Comparison of ENCODE assay signal across 2 cellular contexts in the genomic region with DNA sequence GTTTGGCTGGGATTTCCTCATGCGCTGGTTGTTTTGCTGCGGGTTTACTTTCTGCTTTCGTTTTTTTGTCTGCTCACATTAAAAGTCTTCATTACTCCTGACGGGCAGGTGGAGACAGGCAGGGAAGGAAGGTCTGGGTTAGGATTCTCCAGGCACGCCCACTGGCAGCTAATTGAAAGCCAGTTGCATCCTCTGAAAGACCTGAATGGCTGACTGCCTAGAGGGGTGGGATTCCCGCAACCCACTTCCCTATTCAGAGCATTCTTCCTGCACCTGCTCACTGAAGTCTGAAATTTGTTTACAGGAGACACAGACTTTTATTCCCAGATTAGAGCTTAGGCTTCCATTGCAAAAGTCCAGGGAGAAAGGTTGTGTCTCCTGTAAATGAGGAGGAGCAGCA.
TF ChIP-seq lines count a peak whose summit lies in the region.

No MANE protein-coding gene starts in this region.

TF ChIP-seq in GM23338, 12 proteins besides CTCF, POLR2A, EP300 and RAD21:
- TF ChIP-seq POLR2AphosphoS5 (IDR thresholded peaks at IDR 0.05; ENCODE audit: low read depth) (no peak), ZNF114 (CRISPR knock-in tag; IDR thresholded peaks at IDR 0.05) (no peak), JUNB (IDR thresholded peaks at IDR 0.05; ENCODE audit: unreplicated experiment) (no peak), EZH2 (IDR thresholded peaks at IDR 0.05; ENCODE audit: low read depth, unreplicated experiment) (no peak), CREB1 (CRISPR knock-in tag; IDR thresholded peaks at IDR 0.05; ENCODE audit: low read depth) (no peak), ZNF331 (CRISPR knock-in tag; IDR thresholded peaks at IDR 0.05; ENCODE audit: low read depth) (no peak)
- TF ChIP-seq, protein P1, sequence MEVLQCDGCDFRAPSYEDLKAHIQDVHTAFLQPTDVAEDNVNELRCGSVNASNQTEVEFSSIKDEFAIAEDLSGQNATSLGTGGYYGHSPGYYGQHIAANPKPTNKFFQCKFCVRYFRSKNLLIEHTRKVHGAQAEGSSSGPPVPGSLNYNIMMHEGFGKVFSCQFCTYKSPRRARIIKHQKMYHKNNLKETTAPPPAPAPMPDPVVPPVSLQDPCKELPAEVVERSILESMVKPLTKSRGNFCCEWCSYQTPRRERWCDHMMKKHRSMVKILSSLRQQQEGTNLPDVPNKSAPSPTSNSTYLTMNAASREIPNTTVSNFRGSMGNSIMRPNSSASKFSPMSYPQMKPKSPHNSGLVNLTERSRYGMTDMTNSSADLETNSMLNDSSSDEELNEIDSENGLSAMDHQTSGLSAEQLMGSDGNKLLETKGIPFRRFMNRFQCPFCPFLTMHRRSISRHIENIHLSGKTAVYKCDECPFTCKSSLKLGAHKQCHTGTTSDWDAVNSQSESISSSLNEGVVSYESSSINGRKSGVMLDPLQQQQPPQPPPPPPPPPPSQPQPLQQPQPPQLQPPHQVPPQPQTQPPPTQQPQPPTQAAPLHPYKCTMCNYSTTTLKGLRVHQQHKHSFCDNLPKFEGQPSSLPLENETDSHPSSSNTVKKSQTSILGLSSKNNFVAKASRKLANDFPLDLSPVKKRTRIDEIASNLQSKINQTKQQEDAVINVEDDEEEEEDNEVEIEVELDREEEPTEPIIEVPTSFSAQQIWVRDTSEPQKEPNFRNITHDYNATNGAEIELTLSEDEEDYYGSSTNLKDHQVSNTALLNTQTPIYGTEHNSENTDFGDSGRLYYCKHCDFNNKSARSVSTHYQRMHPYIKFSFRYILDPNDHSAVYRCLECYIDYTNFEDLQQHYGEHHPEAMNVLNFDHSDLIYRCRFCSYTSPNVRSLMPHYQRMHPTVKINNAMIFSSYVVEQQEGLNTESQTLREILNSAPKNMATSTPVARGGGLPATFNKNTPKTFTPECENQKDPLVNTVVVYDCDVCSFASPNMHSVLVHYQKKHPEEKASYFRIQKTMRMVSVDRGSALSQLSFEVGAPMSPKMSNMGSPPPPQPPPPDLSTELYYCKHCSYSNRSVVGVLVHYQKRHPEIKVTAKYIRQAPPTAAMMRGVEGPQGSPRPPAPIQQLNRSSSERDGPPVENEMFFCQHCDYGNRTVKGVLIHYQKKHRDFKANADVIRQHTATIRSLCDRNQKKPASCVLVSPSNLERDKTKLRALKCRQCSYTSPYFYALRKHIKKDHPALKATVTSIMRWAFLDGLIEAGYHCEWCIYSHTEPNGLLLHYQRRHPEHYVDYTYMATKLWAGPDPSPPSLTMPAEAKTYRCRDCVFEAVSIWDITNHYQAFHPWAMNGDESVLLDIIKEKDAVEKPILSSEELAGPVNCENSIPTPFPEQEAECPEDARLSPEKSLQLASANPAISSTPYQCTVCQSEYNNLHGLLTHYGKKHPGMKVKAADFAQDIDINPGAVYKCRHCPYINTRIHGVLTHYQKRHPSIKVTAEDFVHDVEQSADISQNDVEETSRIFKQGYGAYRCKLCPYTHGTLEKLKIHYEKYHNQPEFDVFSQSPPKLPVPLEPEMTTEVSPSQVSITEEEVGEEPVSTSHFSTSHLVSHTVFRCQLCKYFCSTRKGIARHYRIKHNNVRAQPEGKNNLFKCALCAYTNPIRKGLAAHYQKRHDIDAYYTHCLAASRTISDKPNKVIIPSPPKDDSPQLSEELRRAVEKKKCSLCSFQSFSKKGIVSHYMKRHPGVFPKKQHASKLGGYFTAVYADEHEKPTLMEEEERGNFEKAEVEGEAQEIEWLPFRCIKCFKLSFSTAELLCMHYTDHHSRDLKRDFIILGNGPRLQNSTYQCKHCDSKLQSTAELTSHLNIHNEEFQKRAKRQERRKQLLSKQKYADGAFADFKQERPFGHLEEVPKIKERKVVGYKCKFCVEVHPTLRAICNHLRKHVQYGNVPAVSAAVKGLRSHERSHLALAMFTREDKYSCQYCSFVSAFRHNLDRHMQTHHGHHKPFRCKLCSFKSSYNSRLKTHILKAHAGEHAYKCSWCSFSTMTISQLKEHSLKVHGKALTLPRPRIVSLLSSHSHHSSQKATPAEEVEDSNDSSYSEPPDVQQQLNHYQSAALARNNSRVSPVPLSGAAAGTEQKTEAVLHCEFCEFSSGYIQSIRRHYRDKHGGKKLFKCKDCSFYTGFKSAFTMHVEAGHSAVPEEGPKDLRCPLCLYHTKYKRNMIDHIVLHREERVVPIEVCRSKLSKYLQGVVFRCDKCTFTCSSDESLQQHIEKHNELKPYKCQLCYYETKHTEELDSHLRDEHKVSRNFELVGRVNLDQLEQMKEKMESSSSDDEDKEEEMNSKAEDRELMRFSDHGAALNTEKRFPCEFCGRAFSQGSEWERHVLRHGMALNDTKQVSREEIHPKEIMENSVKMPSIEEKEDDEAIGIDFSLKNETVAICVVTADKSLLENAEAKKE (CRISPR knock-in tag; IDR thresholded peaks at IDR 0.05), result no peak
- TF ChIP-seq, protein P2, sequence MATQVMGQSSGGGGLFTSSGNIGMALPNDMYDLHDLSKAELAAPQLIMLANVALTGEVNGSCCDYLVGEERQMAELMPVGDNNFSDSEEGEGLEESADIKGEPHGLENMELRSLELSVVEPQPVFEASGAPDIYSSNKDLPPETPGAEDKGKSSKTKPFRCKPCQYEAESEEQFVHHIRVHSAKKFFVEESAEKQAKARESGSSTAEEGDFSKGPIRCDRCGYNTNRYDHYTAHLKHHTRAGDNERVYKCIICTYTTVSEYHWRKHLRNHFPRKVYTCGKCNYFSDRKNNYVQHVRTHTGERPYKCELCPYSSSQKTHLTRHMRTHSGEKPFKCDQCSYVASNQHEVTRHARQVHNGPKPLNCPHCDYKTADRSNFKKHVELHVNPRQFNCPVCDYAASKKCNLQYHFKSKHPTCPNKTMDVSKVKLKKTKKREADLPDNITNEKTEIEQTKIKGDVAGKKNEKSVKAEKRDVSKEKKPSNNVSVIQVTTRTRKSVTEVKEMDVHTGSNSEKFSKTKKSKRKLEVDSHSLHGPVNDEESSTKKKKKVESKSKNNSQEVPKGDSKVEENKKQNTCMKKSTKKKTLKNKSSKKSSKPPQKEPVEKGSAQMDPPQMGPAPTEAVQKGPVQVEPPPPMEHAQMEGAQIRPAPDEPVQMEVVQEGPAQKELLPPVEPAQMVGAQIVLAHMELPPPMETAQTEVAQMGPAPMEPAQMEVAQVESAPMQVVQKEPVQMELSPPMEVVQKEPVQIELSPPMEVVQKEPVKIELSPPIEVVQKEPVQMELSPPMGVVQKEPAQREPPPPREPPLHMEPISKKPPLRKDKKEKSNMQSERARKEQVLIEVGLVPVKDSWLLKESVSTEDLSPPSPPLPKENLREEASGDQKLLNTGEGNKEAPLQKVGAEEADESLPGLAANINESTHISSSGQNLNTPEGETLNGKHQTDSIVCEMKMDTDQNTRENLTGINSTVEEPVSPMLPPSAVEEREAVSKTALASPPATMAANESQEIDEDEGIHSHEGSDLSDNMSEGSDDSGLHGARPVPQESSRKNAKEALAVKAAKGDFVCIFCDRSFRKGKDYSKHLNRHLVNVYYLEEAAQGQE (IDR thresholded peaks at IDR 0.05; ENCODE audit: unreplicated experiment), result no peak
- TF ChIP-seq, protein P3, sequence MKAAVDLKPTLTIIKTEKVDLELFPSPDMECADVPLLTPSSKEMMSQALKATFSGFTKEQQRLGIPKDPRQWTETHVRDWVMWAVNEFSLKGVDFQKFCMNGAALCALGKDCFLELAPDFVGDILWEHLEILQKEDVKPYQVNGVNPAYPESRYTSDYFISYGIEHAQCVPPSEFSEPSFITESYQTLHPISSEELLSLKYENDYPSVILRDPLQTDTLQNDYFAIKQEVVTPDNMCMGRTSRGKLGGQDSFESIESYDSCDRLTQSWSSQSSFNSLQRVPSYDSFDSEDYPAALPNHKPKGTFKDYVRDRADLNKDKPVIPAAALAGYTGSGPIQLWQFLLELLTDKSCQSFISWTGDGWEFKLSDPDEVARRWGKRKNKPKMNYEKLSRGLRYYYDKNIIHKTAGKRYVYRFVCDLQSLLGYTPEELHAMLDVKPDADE (IDR thresholded peaks at IDR 0.05), result no peak

TF ChIP-seq in H1, 55 proteins besides CTCF, POLR2A, EP300 and RAD21:
- TF ChIP-seq GABPA (IDR thresholded peaks at IDR 0.05; ENCODE audit: borderline replicate concordance, insufficient read depth, low read length) (no peak), MAFK (IDR thresholded peaks at IDR 0.05; ENCODE audit: low read depth, low read length) (no peak), SP4 (IDR thresholded peaks at IDR 0.05; ENCODE audit: low read length) (no peak), SP1 (IDR thresholded peaks at IDR 0.05; ENCODE audit: low read depth, low read length) (no peak), SIX5 (IDR thresholded peaks at IDR 0.05; ENCODE audit: low read depth, low read length) (no peak), CEBPB (IDR thresholded peaks at IDR 0.05; ENCODE audit: low read depth, low read length) (no peak), SAP30 (IDR thresholded peaks at IDR 0.05; ENCODE audit: insufficient read depth, insufficient replicate concordance, low read length) (no peak), SP2 (IDR thresholded peaks at IDR 0.05; ENCODE audit: low read length) (no peak), RBBP5 (IDR thresholded peaks at IDR 0.05; ENCODE audit: borderline replicate concordance, low read depth, low read length) (no peak), POLR2AphosphoS5 (IDR thresholded peaks at IDR 0.05; ENCODE audit: low read depth, low read length) (no peak), GTF2F1 (IDR thresholded peaks at IDR 0.05; ENCODE audit: borderline replicate concordance, low read depth, low read length) (no peak), HDAC6 (IDR thresholded peaks at IDR 0.05; ENCODE audit: low read depth, low read length) (no peak), EGR1 (IDR thresholded peaks at IDR 0.05; ENCODE audit: borderline replicate concordance, low read depth, low read length) (no peak), TCF12 (IDR thresholded peaks at IDR 0.05; ENCODE audit: low read depth, low read length) (no peak), HDAC2 (IDR thresholded peaks at IDR 0.05; ENCODE audit: borderline replicate concordance in 1 of 2, low read depth in 2 of 2, low read length in 2 of 2) (no peak), RNF2 (IDR thresholded peaks at IDR 0.05; ENCODE audit: borderline replicate concordance, low read depth, low read length, missing control alignments, poor library complexity, severe bottlenecking) (no peak), SRF (IDR thresholded peaks at IDR 0.05; ENCODE audit: low read depth, low read length) (no peak), KDM1A (IDR thresholded peaks at IDR 0.05; ENCODE audit: borderline replicate concordance, low read length) (no peak), RFX5 (IDR thresholded peaks at IDR 0.05; ENCODE audit: borderline replicate concordance, low read depth, low read length) (no peak)
- TF ChIP-seq, protein P4, sequence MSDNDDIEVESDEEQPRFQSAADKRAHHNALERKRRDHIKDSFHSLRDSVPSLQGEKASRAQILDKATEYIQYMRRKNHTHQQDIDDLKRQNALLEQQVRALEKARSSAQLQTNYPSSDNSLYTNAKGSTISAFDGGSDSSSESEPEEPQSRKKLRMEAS (IDR thresholded peaks at IDR 0.05), result no peak
